In genomic region chr4:80072607-80073361, GRCh38 we compare ENCODE assay signal across 8 cellular contexts. TPM values are rescaled to one million over a fixed set of nuclear protein-coding genes. Genes with fewer than 3 reads are reported as not detected.
A peak's percentile ranks its signal among the peaks of the same experiment; 100 is the strongest.
DNase-seq lines count a peak whose midpoint lies in the region; ATAC-seq and TF ChIP-seq lines count a peak whose summit lies in the region.

Gene ANTXR2 (minus strand): TSS chr4:80073229. CDS start chr4:80072560, 669 bp downstream.

- peak in 1 of 2 donors; percentile 68 for TF ChIP-seq POLR2A in tibial nerve (IDR thresholded peaks at IDR 0.05)

- TF ChIP-seq EP300 in tibial nerve (IDR thresholded peaks at IDR 0.05): peak; percentile 14 to 86

- H3K4me1 ChIP-seq in DND-41 (ENCODE audit: insufficient read depth, low read length) (peaks cover 55% of the 10 kb centered on the region), tibial nerve (peaks cover 0 to 57% (median 18%) of the 10 kb centered on the region in 4 donors)

- H3K4me3 Mint-ChIP-seq in glutamatergic neuron (ENCODE audit: unreplicated experiment) (peak within 1 kb of the TSS; percentile 97), osteocyte (ENCODE audit: unreplicated experiment) (peak within 1 kb of the TSS; percentile 97)

- peak; percentile 82 for DNase-seq in DND-41
- peak; percentile 58 for DNase-seq in HuH-7.5 (ENCODE audit: low spot score)
- peak; percentile 56 to 83 for DNase-seq in activated naive CD4-positive, alpha-beta T cell treated with anti-CD3 and anti-CD28 coated beads, Interleukin-2, amount 50 U/mL, for 72 hours (ENCODE audit: low spot score in 2 of 2)
- DNase-seq in glutamatergic neuron: peak; percentile 80
- DNase-seq in osteocyte (ENCODE audit: extremely low spot score, unreplicated experiment): peak; percentile 96
- peak; percentile 80 to 85 for DNase-seq in tibial nerve (ENCODE audit: low spot score in 2 of 2)

- 0 to 1% methylated on average over 40 to 58 of the region's 61 CpGs for WGBS in tibial nerve, 2 donors

- H3K4me1 Mint-ChIP-seq in glutamatergic neuron (ENCODE audit: low read depth, unreplicated experiment) (peaks cover 8% of the 10 kb centered on the region), osteocyte (ENCODE audit: unreplicated experiment) (peaks cover 35% of the 10 kb centered on the region)

- peak within 1 kb of the TSS; percentile 76 for H2AFZ ChIP-seq in DND-41 (ENCODE audit: low read depth, low read length)

- peak within 1 kb of the TSS; percentile 64 for H3K4me2 ChIP-seq in DND-41 (ENCODE audit: insufficient read depth, low read length)

- peaks cover 6 to 10% of the 10 kb centered on the region in 2 donors for H3K36me3 Mint-ChIP-seq in activated naive CD4-positive, alpha-beta T cell treated with anti-CD3 and anti-CD28 coated beads, Interleukin-2, amount 50 U/mL, for 72 hours
- H3K36me3 Mint-ChIP-seq in glutamatergic neuron (ENCODE audit: unreplicated experiment): no peaks in the 10 kb centered on the region
- H3K36me3 Mint-ChIP-seq in osteocyte (ENCODE audit: unreplicated experiment): peaks cover 15% of the 10 kb centered on the region

- H3K4me3 ChIP-seq in DND-41 (ENCODE audit: low read depth in 1 of 2, low read length in 2 of 2) (peak within 1 kb of the TSS; percentile 50 to 72), tibial nerve (peak within 1 kb of the TSS; percentile 78 to 99 (median 91))

- peak within 1 kb of the TSS; percentile 85 to 86 for H3K27ac Mint-ChIP-seq in activated naive CD4-positive, alpha-beta T cell treated with anti-CD3 and anti-CD28 coated beads, Interleukin-2, amount 50 U/mL, for 72 hours
- H3K27ac Mint-ChIP-seq in glutamatergic neuron (ENCODE audit: unreplicated experiment): peak within 1 kb of the TSS; percentile 98
- peak within 1 kb of the TSS; percentile 89 for H3K27ac Mint-ChIP-seq in osteocyte (ENCODE audit: unreplicated experiment)

- H3K27me3 ChIP-seq in DND-41 (ENCODE audit: insufficient read depth, low read length, poor library complexity) (no peaks in the 10 kb centered on the region), tibial nerve (no peaks in the 10 kb centered on the region)

- H4K20me1 ChIP-seq in DND-41 (ENCODE audit: insufficient read depth, low read length): no peaks in the 10 kb centered on the region

- no peaks in the 10 kb centered on the region for H3K9me3 Mint-ChIP-seq in activated naive CD4-positive, alpha-beta T cell treated with anti-CD3 and anti-CD28 coated beads, Interleukin-2, amount 50 U/mL, for 72 hours
- H3K9me3 Mint-ChIP-seq in glutamatergic neuron (ENCODE audit: unreplicated experiment) (peaks cover 10% of the 10 kb centered on the region), osteocyte (ENCODE audit: unreplicated experiment) (no peaks in the 10 kb centered on the region)

- peak within 1 kb of the TSS; percentile 93 for H3K9ac ChIP-seq in DND-41 (ENCODE audit: low read depth, low read length)

- peak; percentile 80 for ATAC-seq in DND-41 (ENCODE audit: insufficient read depth, low read depth)
- ATAC-seq in GM21576 (IDR thresholded peaks at IDR 0.05; ENCODE audit: unreplicated experiment): peak; percentile 57
- peak; percentile 90 for ATAC-seq in SK-N-SH treated with all-trans-retinoic acid at 6 μM for 48 hours
- ATAC-seq in activated naive CD4-positive, alpha-beta T cell treated with anti-CD3 and anti-CD28 coated beads, Interleukin-2, amount 50 U/mL, for 72 hours: peak; percentile 55 to 80

- TF ChIP-seq CTCF in DND-41 (IDR thresholded peaks at IDR 0.05; ENCODE audit: borderline replicate concordance, extremely low read depth, low read length, poor library complexity, severe bottlenecking) (no peak), glutamatergic neuron (IDR thresholded peaks at IDR 0.05; ENCODE audit: partially characterized antibody, unreplicated experiment) (no peak), osteocyte (IDR thresholded peaks at IDR 0.05) (peak; percentile 27), tibial nerve (IDR thresholded peaks at IDR 0.05) (peak in 4 of 5 experiments; percentile 8 to 39 (median 17))

- H3K27me3 Mint-ChIP-seq in glutamatergic neuron (ENCODE audit: unreplicated experiment): peaks cover 5% of the 10 kb centered on the region
- no peaks in the 10 kb centered on the region for H3K27me3 Mint-ChIP-seq in osteocyte (ENCODE audit: unreplicated experiment)

- no peaks in the 10 kb centered on the region for H3K9me3 ChIP-seq in DND-41 (ENCODE audit: insufficient read depth, low read length, severe bottlenecking)
- H3K9me3 ChIP-seq in tibial nerve: no peaks in the 10 kb centered on the region

- H3K36me3 ChIP-seq in DND-41 (ENCODE audit: insufficient read depth, low read length): peaks cover 27% of the 10 kb centered on the region
- peaks cover 0 to 16% (median 0%) of the 10 kb centered on the region in 3 donors for H3K36me3 ChIP-seq in tibial nerve

- peak within 1 kb of the TSS; percentile 89 for H3K27ac ChIP-seq in DND-41 (ENCODE audit: low read length)
- peak within 1 kb of the TSS; percentile 90 to 97 (median 93) for H3K27ac ChIP-seq in tibial nerve

- H3K79me2 ChIP-seq in DND-41 (ENCODE audit: insufficient read depth, low read length): peaks cover 56% of the 10 kb centered on the region

TF ChIP-seq in SK-N-SH treated with all-trans-retinoic acid at 6 μM for 48 hours, 23 proteins besides CTCF, POLR2A, EP300 and RAD21:
- no peak for TF ChIP-seq BACH2 (CRISPR knock-in tag; IDR thresholded peaks at IDR 0.05; ENCODE audit: borderline replicate concordance)
- TF ChIP-seq CREB5 (CRISPR knock-in tag; IDR thresholded peaks at IDR 0.05; ENCODE audit: low read depth): no peak; the same call in 1 of the 2 replicates
- 0 out of 2 replicates have a peak, but pooled peaks have one; percentile 47 for TF ChIP-seq ZNF70 (CRISPR knock-in tag; IDR thresholded peaks at IDR 0.05)
- no peak for TF ChIP-seq TOX (CRISPR knock-in tag; IDR thresholded peaks at IDR 0.05; ENCODE audit: borderline replicate concordance)
- TF ChIP-seq CSRNP3 (CRISPR knock-in tag; IDR thresholded peaks at IDR 0.05): no peak
- no peak for TF ChIP-seq ARNTL (CRISPR knock-in tag; IDR thresholded peaks at IDR 0.05; ENCODE audit: borderline replicate concordance, low read depth)
- TF ChIP-seq PATZ1 (CRISPR knock-in tag; IDR thresholded peaks at IDR 0.05; ENCODE audit: borderline replicate concordance): no peak

RNA-seq across cellular contexts. Expression of gene ANTXR2, which starts in this region (rescaled TPM):
- 1 to 10 TPM; 2.2 to 4.5 TPM for total RNA-seq in activated naive CD4-positive, alpha-beta T cell treated with anti-CD3 and anti-CD28 coated beads, Interleukin-2, amount 50 U/mL, for 72 hours
- total RNA-seq in glutamatergic neuron (ENCODE audit: unreplicated experiment): 47.8 TPM
- total RNA-seq in osteocyte: 35.3 and 39.1 TPM in 2 replicates
- 100 to 1,000 TPM in 3 of 4 donors, 10 to 100 TPM in 1; 69.6 to 139 (median 118) TPM for total RNA-seq in tibial nerve

Comparison
In these comparisons a context has a peak if more than half of its experiments do, and no peak if none do; other contexts are left out.
1. Peak in every context shown above with its lines: DNase-seq, ATAC-seq, H3K4me3 ChIP-seq and H3K27ac ChIP-seq.
2. CTCF ChIP-seq: peak in osteocyte (single experiment) and tibial nerve (4 of 5); none in DND-41 (single experiment) and glutamatergic neuron (single experiment).